Comparison of ENCODE assay signal across 11 cellular contexts in the genomic region with DNA sequence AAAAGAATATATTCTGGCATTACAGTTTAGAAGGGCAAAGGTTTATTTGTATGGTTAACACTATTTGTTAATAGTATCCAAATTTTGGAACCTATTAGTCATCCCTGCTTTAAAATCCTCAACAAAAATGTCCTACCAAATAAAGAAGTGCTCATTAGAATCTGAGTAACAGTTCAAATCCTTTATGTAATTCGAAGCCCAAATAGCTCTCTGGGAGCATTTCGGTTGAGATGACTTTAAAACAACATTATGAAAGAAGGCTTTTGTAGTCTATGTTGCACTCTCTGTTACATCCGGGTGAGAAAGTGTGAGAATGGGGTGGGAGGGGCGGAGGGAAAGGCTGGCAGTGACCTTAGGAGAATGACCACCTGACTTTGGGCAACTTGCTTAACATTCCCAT. TPM values are rescaled to one million over a fixed set of nuclear protein-coding genes. Genes with fewer than 3 reads are reported as not detected.
A peak's percentile ranks its signal among the peaks of the same experiment; 100 is the strongest.
DNase-seq lines count a peak whose midpoint lies in the region; ATAC-seq, FAIRE-seq and TF ChIP-seq lines count a peak whose summit lies in the region.
"Had no signal": no experiment of that assay in that cellular context is flagged by ENCODE, and none has a peak within 500 bp of the region (broad histone marks: within the 10 kb centered on the region; RNA-seq: fewer than 3 reads in every experiment).

No MANE protein-coding gene starts in this region.

- peaks cover 70% of the 10 kb centered on the region for H3K4me1 Mint-ChIP-seq in activated CD8-positive, alpha-beta T cell treated with anti-CD3 and anti-CD28 coated beads, Interleukin-2, amount 10 ng/mL, durations not matched to agents 7 days and 5 days (ENCODE audit: low read depth)
- peaks cover 64 to 73% of the 10 kb centered on the region in 2 donors for H3K4me1 Mint-ChIP-seq in immature natural killer cell

- no peak overlapping the region for H3K9ac ChIP-seq in HepG2 (ENCODE audit: insufficient read depth, low read depth, low read length)

- whole genome bisulfite sequencing in HepG2 (ENCODE audit: low lambda C conversion rate), result 83% methylated on average over 4 of the region's 4 CpGs

- peaks cover 87% of the 10 kb centered on the region for H3K36me3 Mint-ChIP-seq in activated CD8-positive, alpha-beta T cell treated with anti-CD3 and anti-CD28 coated beads, Interleukin-2, amount 10 ng/mL, durations not matched to agents 7 days and 5 days (ENCODE audit: low read depth)
- H3K36me3 Mint-ChIP-seq in immature natural killer cell, result peaks cover 26 to 54% (median 32%) of the 10 kb centered on the region in 3 donors

- TF ChIP-seq EP300 in HepG2 (IDR thresholded peaks at IDR 0.05; ENCODE audit: low read depth in 2 of 2, low read length in 2 of 2) (no peak), HepG2 (CRISPR knock-in tag; IDR thresholded peaks at IDR 0.05; ENCODE audit: borderline replicate concordance) (no peak)

- H3K36me3 ChIP-seq in Peyer's patch, result peaks cover 0 to 24% (median 0%) of the 10 kb centered on the region in 3 donors
- H3K36me3 ChIP-seq in HepG2 (replicated peaks in 1 of 2; ENCODE audit: control insufficient read depth in 1 of 2, insufficient read depth in 2 of 2, low read length in 2 of 2), result peaks cover 19 to 66% of the 10 kb centered on the region in 2 experiments

- H3K27me3 ChIP-seq in Peyer's patch, result no peaks in the 10 kb centered on the region
- no peaks in the 10 kb centered on the region for H3K27me3 ChIP-seq in HepG2 (ENCODE audit: control insufficient read depth in 1 of 2, insufficient read depth in 2 of 2, low read length in 2 of 2)
- H3K27me3 ChIP-seq: upper lobe of left lung had no signal

- BruUV-seq in HepG2 (replicated peaks; lab: Mats Ljungman, UMichigan), result no TSS peak

- peaks cover 0 to 10% (median 4%) of the 10 kb centered on the region in 4 donors for H3K4me1 ChIP-seq in Peyer's patch
- peaks cover 16% of the 10 kb centered on the region for H3K4me1 ChIP-seq in HepG2 (ENCODE audit: insufficient read depth, low read length)

- no peaks in the 10 kb centered on the region for H3K9me3 ChIP-seq in Peyer's patch
- no peaks in the 10 kb centered on the region for H3K9me3 ChIP-seq in HepG2 (ENCODE audit: low read length)
- H3K9me3 ChIP-seq: upper lobe of left lung had no signal

- H3K9me3 Mint-ChIP-seq in activated CD8-positive, alpha-beta T cell treated with anti-CD3 and anti-CD28 coated beads, Interleukin-2, amount 10 ng/mL, durations not matched to agents 7 days and 5 days (ENCODE audit: insufficient read depth), result no peaks in the 10 kb centered on the region
- no peaks in the 10 kb centered on the region for H3K9me3 Mint-ChIP-seq in immature natural killer cell

- CTCF ChIA-PET in activated CD8-positive, alpha-beta T cell treated with anti-CD3 and anti-CD28 coated beads, Interleukin-2, amount 10 ng/mL, durations not matched to agents 7 days and 5 days (lab: Charles Lee), result interaction anchor here (0.6 to 2.1 kb wide), 4 partner anchors 9 to 340 kb away, joined by 3 to 9 read pairs (median 4); partner anchors contain the start of gene SLC38A1
- CTCF ChIA-PET in HepG2 (lab: Yijun Ruan, JAX; ENCODE audit: low intra/inter-chr PET ratio, low total read pairs), result no interaction called here

- POLR2A ChIA-PET in activated CD8-positive, alpha-beta T cell treated with anti-CD3 and anti-CD28 coated beads, Interleukin-2, amount 10 ng/mL, durations not matched to agents 7 days and 5 days (lab: Charles Lee), result interaction anchor here (0.6 to 4.3 kb wide), 5 partner anchors 8 to 159 kb away, joined by 3 to 44 read pairs (median 4); partner anchors contain the start of gene SLC38A1
- POLR2A ChIA-PET in HepG2 (lab: Yijun Ruan, JAX), result no interaction called here

- ATAC-seq in activated CD8-positive, alpha-beta T cell treated with anti-CD3 and anti-CD28 coated beads, Interleukin-2, amount 10 ng/mL, durations not matched to agents 7 days and 5 days, result no peak
- ATAC-seq in HepG2, result no peak

- intact Hi-C loops in HepG2 (cut with micrococcal nuclease; ENCODE audit: unreplicated experiment), result no loop called here

- TF ChIP-seq POLR2A in Peyer's patch (IDR thresholded peaks at IDR 0.05), result no peak
- no peak for TF ChIP-seq POLR2A in HepG2 (IDR thresholded peaks at IDR 0.05; ENCODE audit: insufficient read depth in 1 of 2, low read depth in 2 of 2, low read length in 2 of 2)

- in situ Hi-C loops in HepG2 (cut with HindIII; ENCODE audit: extremely low pct_ligation_motif_present, low pct_unique_long_range_greater_than_20kb), result no loop called here

- peak; percentile 32 for DNase-seq in AG09309 (ENCODE audit: low read depth)
- DNase-seq in GM18507 (ENCODE audit: extremely low spot score, insufficient read length, low read depth), result no peak
- DNase-seq in activated CD8-positive, alpha-beta T cell treated with anti-CD3 and anti-CD28 coated beads, Interleukin-2, amount 10 ng/mL, durations not matched to agents 7 days and 5 days, result no peak
- DNase-seq in immature natural killer cell, result no peak
- DNase-seq in Peyer's patch, result no peak
- DNase-seq in NCI-H1930 (lab: John Stamatoyannopoulos, UW), result no peak
- DNase-seq in HepG2 (ENCODE audit: low spot score), result no peak
- no peak for DNase-seq in activated effector memory CD4-positive, alpha-beta T cell treated with anti-CD3 and anti-CD28 coated beads, Interleukin-2, amount 50 U/mL, for 16 hours
- DNase-seq: KG1 had no signal

- H3K4me2 ChIP-seq in HepG2 (ENCODE audit: low read depth, low read length), result no peak overlapping the region

- no peak overlapping the region for H3K4me3 Mint-ChIP-seq in activated CD8-positive, alpha-beta T cell treated with anti-CD3 and anti-CD28 coated beads, Interleukin-2, amount 10 ng/mL, durations not matched to agents 7 days and 5 days
- peak overlapping the region in 4 of 5 donors; percentile 38 to 54 (median 44) for H3K4me3 Mint-ChIP-seq in immature natural killer cell

- no peaks in the 10 kb centered on the region for H3K79me2 ChIP-seq in HepG2 (ENCODE audit: insufficient read depth, low read length)

- TF ChIP-seq CTCF in AG09309 (IDR thresholded peaks at IDR 0.05; ENCODE audit: control insufficient read depth, insufficient read depth, low read depth, low read length, missing control alignments), result no peak
- no peak for TF ChIP-seq CTCF in Peyer's patch (IDR thresholded peaks at IDR 0.05)
- TF ChIP-seq CTCF in HepG2 (CRISPR knock-in tag; IDR thresholded peaks at IDR 0.05), result no peak

- H3K27ac ChIP-seq in Peyer's patch (peak overlapping the region in 2 of 4 donors; percentile 34 to 76), HepG2 (ENCODE audit: extremely low read length, insufficient read depth, low read length) (no peak overlapping the region)

- no peaks in the 10 kb centered on the region for H3K27me3 Mint-ChIP-seq in activated CD8-positive, alpha-beta T cell treated with anti-CD3 and anti-CD28 coated beads, Interleukin-2, amount 10 ng/mL, durations not matched to agents 7 days and 5 days (ENCODE audit: low read depth)
- H3K27me3 Mint-ChIP-seq in immature natural killer cell (ENCODE audit: low read depth in 3 of 3), result peaks cover 0 to 3% (median 1%) of the 10 kb centered on the region in 3 donors

- no peak for TF ChIP-seq RAD21 in HepG2 (CRISPR knock-in tag; IDR thresholded peaks at IDR 0.05)

- H2AFZ ChIP-seq in HepG2 (ENCODE audit: low read length), result no peak overlapping the region

- FAIRE-seq in GM18507 (lab: Jason Lieb, UNC) (peak; percentile 39), HepG2 (lab: Jason Lieb, UNC) (no peak)

- peak overlapping the region; percentile 87 for H3K27ac Mint-ChIP-seq in activated CD8-positive, alpha-beta T cell treated with anti-CD3 and anti-CD28 coated beads, Interleukin-2, amount 10 ng/mL, durations not matched to agents 7 days and 5 days
- H3K27ac Mint-ChIP-seq in immature natural killer cell, result peak overlapping the region; percentile 91 to 100 (median 100)

- no peak overlapping the region for H3K4me3 ChIP-seq in AG09309 (ENCODE audit: control insufficient read depth, low read depth, low read length)
- no peak overlapping the region for H3K4me3 ChIP-seq in Peyer's patch
- H3K4me3 ChIP-seq in HepG2 (replicated peaks in 1 of 3; ENCODE audit: insufficient read depth in 1 of 3, low read depth in 2 of 3, low read length in 3 of 3), result no peak overlapping the region
- H3K4me3 ChIP-seq: skin epidermis, upper lobe of left lung had no signal

- H4K20me1 ChIP-seq in HepG2 (ENCODE audit: insufficient read depth, low read length), result no peaks in the 10 kb centered on the region; the same call in 1 of the 2 replicates

RNA-seq across cellular contexts. Expression of gene SLC38A1, which starts 59.7 kb away (rescaled TPM):
- 100 to 1,000 TPM; 162 to 168 TPM for total RNA-seq in activated CD8-positive, alpha-beta T cell treated with anti-CD3 and anti-CD28 coated beads, Interleukin-2, amount 10 ng/mL, durations not matched to agents 7 days and 5 days
- polyA plus RNA-seq in immature natural killer cell, result 100 to 1,000 TPM; 173 to 234 (median 210) TPM
- total RNA-seq in Peyer's patch, result 10 to 100 TPM; 41.9 to 82.3 (median 49.8) TPM
- 47.0 and 49.8 TPM in 2 replicates for total RNA-seq in HepG2 (2016; rRNA removed; fragmentation: Illumina TruSeq; extraction: Trizol)
- total RNA-seq in HepG2 (2016; cell fraction: cytosol; rRNA removed; fragmentation: Illumina TruSeq; extraction: Trizol; ENCODE audit: low read depth), result 38.0 and 39.4 TPM in 2 replicates
- total RNA-seq in HepG2 (2016; cell fraction: insoluble cytoplasmic fraction; rRNA removed; fragmentation: Illumina TruSeq; extraction: Trizol), result 47.7 and 50.5 TPM in 2 replicates
- 32.7 and 33.7 TPM in 2 replicates for total RNA-seq in HepG2 (2016; cell fraction: membrane; rRNA removed; fragmentation: Illumina TruSeq; extraction: Trizol)
- total RNA-seq in HepG2 (2016; cell fraction: nucleus; rRNA removed; fragmentation: Illumina TruSeq; extraction: Trizol), result 56.8 and 57.5 TPM in 2 replicates
- 42.0 and 50.6 TPM in 2 replicates for polyA plus RNA-seq in HepG2 (2011; rRNA removed)
- 23.8 and 38.5 TPM in 2 replicates for polyA plus RNA-seq in HepG2 (2011; cell fraction: cytosol; rRNA removed)
- 23.7 and 30.2 TPM in 2 replicates for polyA plus RNA-seq in HepG2 (2011; cell fraction: nucleus; rRNA removed)
- polyA plus RNA-seq in HepG2 (2012), result 35.2 and 56.5 TPM in 2 replicates
- polyA plus RNA-seq in HepG2 (2016; cell fraction: cytosol; fragmentation: Illumina TruSeq; extraction: Trizol; ENCODE audit: low read depth), result 4.1 and 5.4 TPM in 2 replicates
- polyA plus RNA-seq in HepG2 (2016; cell fraction: insoluble cytoplasmic fraction; fragmentation: Illumina TruSeq; extraction: Trizol; ENCODE audit: low read depth), result 25.3 and 31.2 TPM in 2 replicates
- polyA plus RNA-seq in HepG2 (2016; cell fraction: membrane; fragmentation: Illumina TruSeq; extraction: Trizol; ENCODE audit: low read depth), result 10.1 and 10.4 TPM in 2 replicates
- polyA plus RNA-seq in HepG2 (2016; cell fraction: nucleus; fragmentation: Illumina TruSeq; extraction: Trizol; ENCODE audit: insufficient read depth, low read depth), result 39.9 and 42.9 TPM in 2 replicates
- polyA minus RNA-seq in HepG2 (2011; rRNA and poly(A)+ RNA removed; ENCODE audit: low replicate concordance), result 122 and 355 TPM in 2 replicates
- 81.0 and 98.9 TPM in 2 replicates for polyA minus RNA-seq in HepG2 (2011; cell fraction: cytosol; rRNA and poly(A)+ RNA removed)
- 132 and 143 TPM in 2 replicates for polyA minus RNA-seq in HepG2 (2011; cell fraction: nucleus; rRNA and poly(A)+ RNA removed)
